ENCODE assay signal across 2 cellular contexts in the genomic region with DNA sequence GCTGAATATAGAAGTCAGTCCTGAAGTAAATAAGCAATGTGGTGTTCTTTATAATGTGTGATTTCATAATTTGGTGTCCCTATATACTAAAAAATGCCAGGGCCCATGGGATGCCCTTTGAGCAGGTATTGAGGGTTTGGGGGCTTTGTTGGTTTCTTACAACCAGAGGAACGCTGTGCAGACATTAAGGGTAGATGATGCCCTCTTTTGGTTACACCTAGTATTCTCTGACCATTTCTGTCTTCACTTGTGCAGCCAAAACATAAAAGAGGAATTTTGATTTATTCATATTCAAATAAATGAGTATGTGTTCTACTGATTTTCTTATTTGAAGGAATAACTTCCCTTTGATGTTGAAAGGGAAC.
TF ChIP-seq lines count a peak whose summit lies in the region.

No MANE protein-coding gene starts in this region.

TF ChIP-seq in SK-N-SH, 30 proteins besides CTCF, POLR2A, EP300 and RAD21 (continued from another document):
- TF ChIP-seq, protein P1, sequence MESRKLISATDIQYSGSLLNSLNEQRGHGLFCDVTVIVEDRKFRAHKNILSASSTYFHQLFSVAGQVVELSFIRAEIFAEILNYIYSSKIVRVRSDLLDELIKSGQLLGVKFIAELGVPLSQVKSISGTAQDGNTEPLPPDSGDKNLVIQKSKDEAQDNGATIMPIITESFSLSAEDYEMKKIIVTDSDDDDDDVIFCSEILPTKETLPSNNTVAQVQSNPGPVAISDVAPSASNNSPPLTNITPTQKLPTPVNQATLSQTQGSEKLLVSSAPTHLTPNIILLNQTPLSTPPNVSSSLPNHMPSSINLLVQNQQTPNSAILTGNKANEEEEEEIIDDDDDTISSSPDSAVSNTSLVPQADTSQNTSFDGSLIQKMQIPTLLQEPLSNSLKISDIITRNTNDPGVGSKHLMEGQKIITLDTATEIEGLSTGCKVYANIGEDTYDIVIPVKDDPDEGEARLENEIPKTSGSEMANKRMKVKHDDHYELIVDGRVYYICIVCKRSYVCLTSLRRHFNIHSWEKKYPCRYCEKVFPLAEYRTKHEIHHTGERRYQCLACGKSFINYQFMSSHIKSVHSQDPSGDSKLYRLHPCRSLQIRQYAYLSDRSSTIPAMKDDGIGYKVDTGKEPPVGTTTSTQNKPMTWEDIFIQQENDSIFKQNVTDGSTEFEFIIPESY (IDR thresholded peaks at IDR 0.05; ENCODE audit: borderline replicate concordance, low read depth), result no peak
- TF ChIP-seq GABPA (IDR thresholded peaks at IDR 0.05; ENCODE audit: low read depth) (no peak), RCOR1 (IDR thresholded peaks at IDR 0.05; ENCODE audit: low read length) (no peak)

TF ChIP-seq in SK-N-SH treated with all-trans-retinoic acid at 6 μM for 48 hours, 23 proteins besides CTCF, POLR2A, EP300 and RAD21 (continued from another document):
- TF ChIP-seq ZFP3 (CRISPR knock-in tag; IDR thresholded peaks at IDR 0.05), result no peak
- TF ChIP-seq, protein P2, sequence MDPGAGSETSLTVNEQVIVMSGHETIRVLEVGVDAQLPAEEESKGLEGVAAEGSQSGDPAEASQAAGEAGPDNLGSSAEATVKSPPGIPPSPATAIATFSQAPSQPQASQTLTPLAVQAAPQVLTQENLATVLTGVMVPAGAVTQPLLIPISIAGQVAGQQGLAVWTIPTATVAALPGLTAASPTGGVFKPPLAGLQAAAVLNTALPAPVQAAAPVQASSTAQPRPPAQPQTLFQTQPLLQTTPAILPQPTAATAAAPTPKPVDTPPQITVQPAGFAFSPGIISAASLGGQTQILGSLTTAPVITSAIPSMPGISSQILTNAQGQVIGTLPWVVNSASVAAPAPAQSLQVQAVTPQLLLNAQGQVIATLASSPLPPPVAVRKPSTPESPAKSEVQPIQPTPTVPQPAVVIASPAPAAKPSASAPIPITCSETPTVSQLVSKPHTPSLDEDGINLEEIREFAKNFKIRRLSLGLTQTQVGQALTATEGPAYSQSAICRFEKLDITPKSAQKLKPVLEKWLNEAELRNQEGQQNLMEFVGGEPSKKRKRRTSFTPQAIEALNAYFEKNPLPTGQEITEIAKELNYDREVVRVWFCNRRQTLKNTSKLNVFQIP (CRISPR knock-in tag; IDR thresholded peaks at IDR 0.05; ENCODE audit: borderline replicate concordance, low read depth), result no peak
- no peak for TF ChIP-seq ZNF565 (CRISPR knock-in tag; conservative IDR thresholded peaks at IDR 0.05; ENCODE audit: low read depth)
- TF ChIP-seq ZFP30 (CRISPR knock-in tag; IDR thresholded peaks at IDR 0.05), result no peak
- TF ChIP-seq TCF4 (CRISPR knock-in tag; IDR thresholded peaks at IDR 0.05; ENCODE audit: borderline replicate concordance), result no peak
- TF ChIP-seq TOX (CRISPR knock-in tag; IDR thresholded peaks at IDR 0.05; ENCODE audit: borderline replicate concordance), result no peak
- TF ChIP-seq ESRRG (CRISPR knock-in tag; IDR thresholded peaks at IDR 0.05), result no peak
- TF ChIP-seq RARB (CRISPR knock-in tag; IDR thresholded peaks at IDR 0.05), result no peak
- no peak for TF ChIP-seq PPARA (CRISPR knock-in tag; IDR thresholded peaks at IDR 0.05; ENCODE audit: borderline replicate concordance)
- TF ChIP-seq ZC3H10 (CRISPR knock-in tag; IDR thresholded peaks at IDR 0.05), result no peak
- TF ChIP-seq ZNF70 (CRISPR knock-in tag; IDR thresholded peaks at IDR 0.05), result no peak
- no peak for TF ChIP-seq BACH2 (CRISPR knock-in tag; IDR thresholded peaks at IDR 0.05; ENCODE audit: borderline replicate concordance)
- no peak for TF ChIP-seq GLIS3 (CRISPR knock-in tag; IDR thresholded peaks at IDR 0.05)
